In the genomic region with DNA sequence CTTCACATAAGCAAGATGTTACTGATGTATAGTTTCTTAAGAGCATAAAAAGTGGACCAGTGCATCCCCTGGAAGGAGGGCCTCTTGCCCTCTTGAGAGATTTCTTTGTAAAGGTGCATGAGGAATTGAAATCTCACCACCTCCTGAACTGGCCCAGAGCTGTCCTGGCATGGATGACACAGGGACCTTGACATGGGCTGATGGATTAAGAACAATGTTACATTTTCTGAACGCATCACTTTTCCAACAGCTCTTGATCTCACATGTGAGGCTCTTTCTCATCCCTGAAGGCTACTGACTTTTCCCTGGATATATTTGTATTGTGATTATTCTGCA, we compare ENCODE assay signal across 12 cellular contexts.
A peak's percentile ranks its signal among the peaks of the same experiment; 100 is the strongest.
DNase-seq lines count a peak whose midpoint lies in the region; ATAC-seq and TF ChIP-seq lines count a peak whose summit lies in the region.
"Had no signal": no experiment of that assay in that cellular context is flagged by ENCODE, and none has a peak within 500 bp of the region (broad histone marks: within the 10 kb centered on the region; RNA-seq: fewer than 3 reads in every experiment).

No MANE protein-coding gene starts in this region.

- TF ChIP-seq POLR2A in stomach (IDR thresholded peaks at IDR 0.05) = no peak

- 33 to 46% (median 38%) methylated on average over 1 of the region's 1 CpG for WGBS in stomach, 5 donors

- peak; percentile 19 for TF ChIP-seq CTCF in Panc1 (IDR thresholded peaks at IDR 0.05)
- peak in 1 of 3 experiments; percentile 4 for TF ChIP-seq CTCF in nephron (IDR thresholded peaks at IDR 0.05; ENCODE audit: unreplicated experiment in 3 of 3)
- TF ChIP-seq CTCF in stomach (IDR thresholded peaks at IDR 0.05) = peak in 1 of 7 experiments; percentile 11
- no peak for TF ChIP-seq CTCF in activated CD8-positive, alpha-beta T cell treated with anti-CD3 and anti-CD28 coated beads for 36 hours (IDR thresholded peaks at IDR 0.05)

- CTCF ChIA-PET in Panc1 (lab: Charles Lee) = no interaction called here
- CTCF ChIA-PET in activated CD8-positive, alpha-beta T cell treated with anti-CD3 and anti-CD28 coated beads for 36 hours (lab: Charles Lee) = interaction anchor here (0.8 to 2.0 kb wide), 5 partner anchors 12 to 268 kb away, joined by 3 to 7 read pairs (median 3); no protein-coding TSS in a partner anchor

- DNase-seq in left ventricle myocardium superior (no peak), left cardiac atrium (no peak), Panc1 (ENCODE audit: low read depth, low spot score) (no peak), stomach (no peak), KG1 (lab: John Stamatoyannopoulos, UW) (no peak)
- no peak for DNase-seq in activated CD8-positive, alpha-beta T cell treated with anti-CD3 and anti-CD28 coated beads for 36 hours
- DNase-seq: CD8-positive, alpha-beta T cell; NCI-H1105; NCI-H187 treated with DMSO at 0.1 percent for 48 hours had no signal

- H3K9me3 ChIP-seq in Panc1 (ENCODE audit: control insufficient read depth, insufficient read depth, low read depth, low read length) = no peaks in the 10 kb centered on the region
- H3K9me3 ChIP-seq in stomach = peaks cover 0 to 4% (median 0%) of the 10 kb centered on the region in 4 donors

- intact Hi-C loops in left ventricle myocardium superior (cut with micrococcal nuclease) (loop anchor here (5.0 kb wide), 1 partner anchor 360 kb away; a partner anchor contains a TSS), left cardiac atrium (cut with DNase I) (loop anchor here (1.0 to 5.0 kb wide), 3 partner anchors 268 to 360 kb away; a partner anchor contains a TSS), Panc1 (cut with micrococcal nuclease; ENCODE audit: unreplicated experiment) (no loop called here), stomach (cut with DNase I; ENCODE audit: low total_unique reads) (no loop called here)
- intact Hi-C loops in activated CD8-positive, alpha-beta T cell treated with anti-CD3 and anti-CD28 coated beads for 36 hours (cut with micrococcal nuclease) = no loop called here

- in situ Hi-C loops in Panc1 (cut with HindIII; ENCODE audit: low pct_unique_long_range_greater_than_20kb, low sequenced_read_pairs) = no loop called here

- H3K4me3 ChIP-seq in Panc1 (ENCODE audit: low read depth in 2 of 2, low read length in 2 of 2) (no peak overlapping the region), stomach (no peak overlapping the region)

- H3K4me1 Mint-ChIP-seq in nephron = peaks cover 9% of the 10 kb centered on the region
- no peaks in the 10 kb centered on the region for H3K4me1 Mint-ChIP-seq in activated CD8-positive, alpha-beta T cell treated with anti-CD3 and anti-CD28 coated beads for 36 hours (ENCODE audit: low read depth)

- H3K9me3 Mint-ChIP-seq in nephron = peaks cover 2% of the 10 kb centered on the region
- no peaks in the 10 kb centered on the region for H3K9me3 Mint-ChIP-seq in activated CD8-positive, alpha-beta T cell treated with anti-CD3 and anti-CD28 coated beads for 36 hours
- H3K9me3 Mint-ChIP-seq: CD8-positive, alpha-beta T cell had no signal

- H3K4me1 ChIP-seq in Panc1 (ENCODE audit: control insufficient read depth, insufficient read depth, low read length) = no peaks in the 10 kb centered on the region
- H3K4me1 ChIP-seq in stomach = no peaks in the 10 kb centered on the region

- H3K27me3 ChIP-seq in Panc1 (ENCODE audit: control insufficient read depth, insufficient read depth, low read length) (no peaks in the 10 kb centered on the region), stomach (no peaks in the 10 kb centered on the region)

- POLR2A ChIA-PET in Panc1 (lab: Charles Lee) = no interaction called here
- POLR2A ChIA-PET in activated CD8-positive, alpha-beta T cell treated with anti-CD3 and anti-CD28 coated beads for 36 hours (lab: Charles Lee) = no interaction called here

- H3K27ac ChIP-seq in Panc1 (ENCODE audit: low read length) (no peak overlapping the region), stomach (no peak overlapping the region)
- H3K27ac ChIP-seq: SK-N-MC had no signal

- BruUV-seq in Panc1 (replicated peaks; lab: Mats Ljungman, UMichigan) = no TSS peak

- ATAC-seq in left ventricle myocardium superior (peak; percentile 10), left cardiac atrium (no peak), Panc1 (no peak), HG02678 (IDR thresholded peaks at IDR 0.05; ENCODE audit: unreplicated experiment) (no peak)
- ATAC-seq in activated CD8-positive, alpha-beta T cell treated with anti-CD3 and anti-CD28 coated beads for 36 hours = no peak
- ATAC-seq: CD8-positive, alpha-beta T cell had no signal

- no peak for TF ChIP-seq EP300 in stomach (IDR thresholded peaks at IDR 0.05)

- H3K36me3 Mint-ChIP-seq in nephron (ENCODE audit: low read depth) = no peaks in the 10 kb centered on the region
- H3K36me3 Mint-ChIP-seq in activated CD8-positive, alpha-beta T cell treated with anti-CD3 and anti-CD28 coated beads for 36 hours (ENCODE audit: low read depth) = no peaks in the 10 kb centered on the region
- H3K36me3 Mint-ChIP-seq: CD8-positive, alpha-beta T cell had no signal

- peak overlapping the region in 2 of 3 experiments; percentile 40 to 43 for H3K27ac Mint-ChIP-seq in nephron
- no peak overlapping the region for H3K27ac Mint-ChIP-seq in activated CD8-positive, alpha-beta T cell treated with anti-CD3 and anti-CD28 coated beads for 36 hours
- H3K27ac Mint-ChIP-seq: CD8-positive, alpha-beta T cell had no signal

- no peak overlapping the region for H3K4me3 Mint-ChIP-seq in nephron
- no peak overlapping the region for H3K4me3 Mint-ChIP-seq in activated CD8-positive, alpha-beta T cell treated with anti-CD3 and anti-CD28 coated beads for 36 hours
- H3K4me3 Mint-ChIP-seq: CD8-positive, alpha-beta T cell had no signal

- no peaks in the 10 kb centered on the region for H3K27me3 Mint-ChIP-seq in nephron (ENCODE audit: low read depth)
- H3K27me3 Mint-ChIP-seq in activated CD8-positive, alpha-beta T cell treated with anti-CD3 and anti-CD28 coated beads for 36 hours = peaks cover 8% of the 10 kb centered on the region

- no peaks in the 10 kb centered on the region for H3K36me3 ChIP-seq in Panc1 (ENCODE audit: control insufficient read depth, insufficient read depth, low read length)
- no peaks in the 10 kb centered on the region for H3K36me3 ChIP-seq in stomach

Comparison
In these comparisons a context has a peak if more than half of its experiments do, and no peak if none do; other contexts are left out.
1. intact Hi-C loops: an anchor here in left ventricle myocardium superior (5.0 kb wide) and left cardiac atrium (1.0 to 5.0 kb wide); none called in Panc1, stomach and activated CD8-positive, alpha-beta T cell treated with anti-CD3 and anti-CD28 coated beads for 36 hours.